Comparison of ENCODE assay signal across 1 cellular context in the genomic region with DNA sequence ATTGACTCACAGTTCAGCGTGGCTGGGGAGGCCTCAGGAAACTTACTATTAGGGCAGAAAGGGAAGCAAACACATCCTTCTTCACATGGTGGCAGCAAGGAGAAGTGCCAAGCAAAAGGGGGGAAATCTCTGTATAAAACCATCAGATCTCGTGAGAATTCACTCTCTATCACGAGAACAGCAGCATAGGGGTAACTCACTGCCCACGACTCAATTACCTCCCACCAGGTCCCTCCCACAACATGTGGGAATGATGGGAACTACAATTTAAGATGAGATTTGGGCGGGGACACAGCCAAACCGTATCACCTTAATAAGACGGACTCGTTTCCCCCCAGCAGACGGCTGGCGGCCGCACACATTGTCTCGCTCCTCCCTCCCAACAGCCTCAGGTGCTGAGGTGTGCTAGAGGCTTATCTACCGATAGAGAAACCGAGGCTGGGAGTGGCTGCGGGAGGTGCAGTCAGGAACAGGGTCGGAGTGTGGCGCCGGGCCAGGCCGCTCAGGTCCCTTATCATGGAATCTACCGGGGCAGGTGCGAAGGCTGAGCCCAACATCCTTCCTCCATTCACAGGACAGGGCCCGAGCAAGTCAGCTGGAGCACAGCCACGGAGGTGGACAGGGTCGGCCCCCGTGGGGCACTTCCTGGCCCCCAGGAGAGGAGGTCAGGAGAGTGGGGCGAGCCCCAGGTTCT.
TF ChIP-seq lines count a peak whose summit lies in the region.

No MANE protein-coding gene starts in this region.

TF ChIP-seq in A549, 52 proteins besides CTCF, POLR2A, EP300 and RAD21 (continued from another document):
- TF ChIP-seq CHD2 (IDR thresholded peaks at IDR 0.05; ENCODE audit: low read length, partially characterized antibody): peak; percentile 26
TF ChIP-seq in A549: peak in this region for 1.
